1 cellular context compared by ENCODE assay signal in the genomic region with DNA sequence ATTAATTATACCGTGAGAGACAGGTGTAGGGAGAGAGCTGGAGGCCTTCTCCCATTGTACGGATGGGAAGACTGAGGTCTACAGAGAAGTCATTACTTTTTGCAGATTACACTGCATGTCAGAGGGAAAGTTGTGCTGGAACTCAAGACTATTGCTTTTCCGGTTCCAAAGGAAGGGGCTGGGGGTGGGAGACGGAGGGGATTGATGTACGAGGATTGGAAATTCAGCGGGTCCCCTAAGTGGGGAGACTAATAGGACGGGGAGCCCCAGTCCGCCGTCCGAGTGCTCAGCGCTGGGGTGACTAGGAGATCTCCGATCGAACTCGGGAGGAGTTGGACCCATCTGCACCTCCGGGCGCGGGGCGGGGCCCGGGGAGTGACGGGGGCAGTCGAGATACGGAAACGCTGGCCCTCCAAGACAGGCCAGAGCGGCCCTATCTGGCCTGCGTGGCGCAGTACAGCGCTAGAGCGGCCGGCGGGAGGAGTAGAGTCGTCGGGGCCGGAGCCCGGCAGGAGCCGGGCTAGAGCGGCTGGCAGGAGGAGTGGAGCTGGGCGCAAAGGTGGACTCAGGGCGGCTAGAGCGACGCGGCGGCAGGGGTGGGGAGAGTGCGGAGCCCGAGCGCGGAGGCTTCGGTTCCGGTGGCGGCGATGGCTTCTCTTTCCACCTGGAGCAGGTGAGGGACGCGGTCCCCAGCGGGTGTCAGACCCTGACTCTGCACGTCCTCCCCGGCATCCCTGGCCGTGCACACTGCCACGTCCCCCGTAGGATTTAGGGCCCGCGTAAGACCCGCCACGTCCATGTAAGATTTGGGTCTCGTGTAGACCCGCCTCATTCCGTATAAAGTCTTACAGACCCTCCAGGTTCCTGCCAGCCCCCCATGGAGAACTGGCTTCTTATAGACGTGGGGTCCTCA.
TF ChIP-seq lines count a peak whose summit lies in the region.

No MANE protein-coding gene starts in this region.

TF ChIP-seq in K562, 482 proteins besides CTCF, POLR2A, EP300 and RAD21 (continued from another document and continues in another):
- TF ChIP-seq SOX6 (IDR thresholded peaks at IDR 0.05) (peak; percentile 72), PHTF2 (CRISPR knock-in tag; IDR thresholded peaks at IDR 0.05) (no peak), HDAC2 (IDR thresholded peaks at IDR 0.05) (peak; percentile 99), BCOR (IDR thresholded peaks at IDR 0.05) (peak; percentile 100), SP1 (CRISPR knock-in tag; IDR thresholded peaks at IDR 0.05) (peak; percentile 74), XRCC5 (IDR thresholded peaks at IDR 0.05; ENCODE audit: low read depth, low read length) (peak; percentile 81; the same call in 1 of the 2 replicates), DNMT1 (IDR thresholded peaks at IDR 0.05) (0 out of 2 replicates have a peak, but pooled peaks have one; percentile 27), ZNF445 (CRISPR knock-in tag; IDR thresholded peaks at IDR 0.05; ENCODE audit: low read depth) (no peak), MAZ (CRISPR knock-in tag; conservative IDR thresholded peaks at IDR 0.05 in 1 of 2, IDR thresholded peaks at IDR 0.05 in 1 of 2) (peak; percentile 100), YY1 (IDR thresholded peaks at IDR 0.05; ENCODE audit: borderline replicate concordance in 1 of 3, control insufficient read depth in 1 of 3, extremely low read depth in 1 of 3, insufficient read depth in 3 of 3, insufficient read length in 1 of 3, insufficient replicate concordance in 2 of 3, low read depth in 1 of 3, low read length in 2 of 3) (peak in 2 of 3 experiments; percentile 57 to 67), MTA3 (IDR thresholded peaks at IDR 0.05; ENCODE audit: borderline replicate concordance) (peak; percentile 69; the same call in 1 of the 2 replicates), ZNF436 (CRISPR knock-in tag; IDR thresholded peaks at IDR 0.05) (no peak), DDX20 (tag; IDR thresholded peaks at IDR 0.05; ENCODE audit: low read depth) (no peak), ZNF717 (CRISPR knock-in tag; IDR thresholded peaks at IDR 0.05) (0 out of 2 replicates have a peak, but pooled peaks have one; percentile 39), NUFIP1 (IDR thresholded peaks at IDR 0.05; ENCODE audit: partially characterized antibody) (peak; percentile 86), CBFB (CRISPR knock-in tag; IDR thresholded peaks at IDR 0.05) (no peak), TBL1XR1 (IDR thresholded peaks at IDR 0.05; ENCODE audit: low read length in 2 of 2) (peak in 1 of 2 experiments; percentile 55; a peak in 2 of 4 replicates), HDGF (IDR thresholded peaks at IDR 0.05) (peak; percentile 87; the same call in 1 of the 2 replicates), CC2D1A (IDR thresholded peaks at IDR 0.05) (no peak), CSDE1 (IDR thresholded peaks at IDR 0.05) (0 out of 4 replicates have a peak, but pooled peaks of 1 of the 2 experiments have one; percentile 60), ZSCAN32 (CRISPR knock-in tag; IDR thresholded peaks at IDR 0.05) (no peak), BRD9 (IDR thresholded peaks at IDR 0.05; ENCODE audit: low read depth, partially characterized antibody) (peak; percentile 72), FOXM1 (IDR thresholded peaks at IDR 0.05; ENCODE audit: low read depth) (no peak), FOXM1 (CRISPR knock-in tag; IDR thresholded peaks at IDR 0.05; ENCODE audit: low read depth) (no peak), TEAD2 (tag; IDR thresholded peaks at IDR 0.05) (no peak), STAG1 (CRISPR knock-in tag; IDR thresholded peaks at IDR 0.05; ENCODE audit: borderline replicate concordance) (no peak), RBFOX2 (IDR thresholded peaks at IDR 0.05; ENCODE audit: low read depth, low read length) (peak; percentile 82), CBX3 (IDR thresholded peaks at IDR 0.05; ENCODE audit: borderline replicate concordance in 1 of 2, low read length in 2 of 2) (peak in 1 of 2 experiments; percentile 84; a peak in 2 of 3 replicates), ZNF263 (CRISPR knock-in tag; IDR thresholded peaks at IDR 0.05; ENCODE audit: borderline replicate concordance) (no peak), NR3C1 (CRISPR knock-in tag; IDR thresholded peaks at IDR 0.05) (no peak), ELF4 (CRISPR knock-in tag; IDR thresholded peaks at IDR 0.05) (0 out of 2 replicates have a peak, but pooled peaks have one; percentile 46)
- TF ChIP-seq, protein P1, sequence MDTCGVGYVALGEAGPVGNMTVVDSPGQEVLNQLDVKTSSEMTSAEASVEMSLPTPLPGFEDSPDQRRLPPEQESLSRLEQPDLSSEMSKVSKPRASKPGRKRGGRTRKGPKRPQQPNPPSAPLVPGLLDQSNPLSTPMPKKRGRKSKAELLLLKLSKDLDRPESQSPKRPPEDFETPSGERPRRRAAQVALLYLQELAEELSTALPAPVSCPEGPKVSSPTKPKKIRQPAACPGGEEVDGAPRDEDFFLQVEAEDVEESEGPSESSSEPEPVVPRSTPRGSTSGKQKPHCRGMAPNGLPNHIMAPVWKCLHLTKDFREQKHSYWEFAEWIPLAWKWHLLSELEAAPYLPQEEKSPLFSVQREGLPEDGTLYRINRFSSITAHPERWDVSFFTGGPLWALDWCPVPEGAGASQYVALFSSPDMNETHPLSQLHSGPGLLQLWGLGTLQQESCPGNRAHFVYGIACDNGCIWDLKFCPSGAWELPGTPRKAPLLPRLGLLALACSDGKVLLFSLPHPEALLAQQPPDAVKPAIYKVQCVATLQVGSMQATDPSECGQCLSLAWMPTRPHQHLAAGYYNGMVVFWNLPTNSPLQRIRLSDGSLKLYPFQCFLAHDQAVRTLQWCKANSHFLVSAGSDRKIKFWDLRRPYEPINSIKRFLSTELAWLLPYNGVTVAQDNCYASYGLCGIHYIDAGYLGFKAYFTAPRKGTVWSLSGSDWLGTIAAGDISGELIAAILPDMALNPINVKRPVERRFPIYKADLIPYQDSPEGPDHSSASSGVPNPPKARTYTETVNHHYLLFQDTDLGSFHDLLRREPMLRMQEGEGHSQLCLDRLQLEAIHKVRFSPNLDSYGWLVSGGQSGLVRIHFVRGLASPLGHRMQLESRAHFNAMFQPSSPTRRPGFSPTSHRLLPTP (IDR thresholded peaks at IDR 0.05; ENCODE audit: borderline replicate concordance, extremely low read depth, insufficient read length): no peak
- TF ChIP-seq, protein P2, sequence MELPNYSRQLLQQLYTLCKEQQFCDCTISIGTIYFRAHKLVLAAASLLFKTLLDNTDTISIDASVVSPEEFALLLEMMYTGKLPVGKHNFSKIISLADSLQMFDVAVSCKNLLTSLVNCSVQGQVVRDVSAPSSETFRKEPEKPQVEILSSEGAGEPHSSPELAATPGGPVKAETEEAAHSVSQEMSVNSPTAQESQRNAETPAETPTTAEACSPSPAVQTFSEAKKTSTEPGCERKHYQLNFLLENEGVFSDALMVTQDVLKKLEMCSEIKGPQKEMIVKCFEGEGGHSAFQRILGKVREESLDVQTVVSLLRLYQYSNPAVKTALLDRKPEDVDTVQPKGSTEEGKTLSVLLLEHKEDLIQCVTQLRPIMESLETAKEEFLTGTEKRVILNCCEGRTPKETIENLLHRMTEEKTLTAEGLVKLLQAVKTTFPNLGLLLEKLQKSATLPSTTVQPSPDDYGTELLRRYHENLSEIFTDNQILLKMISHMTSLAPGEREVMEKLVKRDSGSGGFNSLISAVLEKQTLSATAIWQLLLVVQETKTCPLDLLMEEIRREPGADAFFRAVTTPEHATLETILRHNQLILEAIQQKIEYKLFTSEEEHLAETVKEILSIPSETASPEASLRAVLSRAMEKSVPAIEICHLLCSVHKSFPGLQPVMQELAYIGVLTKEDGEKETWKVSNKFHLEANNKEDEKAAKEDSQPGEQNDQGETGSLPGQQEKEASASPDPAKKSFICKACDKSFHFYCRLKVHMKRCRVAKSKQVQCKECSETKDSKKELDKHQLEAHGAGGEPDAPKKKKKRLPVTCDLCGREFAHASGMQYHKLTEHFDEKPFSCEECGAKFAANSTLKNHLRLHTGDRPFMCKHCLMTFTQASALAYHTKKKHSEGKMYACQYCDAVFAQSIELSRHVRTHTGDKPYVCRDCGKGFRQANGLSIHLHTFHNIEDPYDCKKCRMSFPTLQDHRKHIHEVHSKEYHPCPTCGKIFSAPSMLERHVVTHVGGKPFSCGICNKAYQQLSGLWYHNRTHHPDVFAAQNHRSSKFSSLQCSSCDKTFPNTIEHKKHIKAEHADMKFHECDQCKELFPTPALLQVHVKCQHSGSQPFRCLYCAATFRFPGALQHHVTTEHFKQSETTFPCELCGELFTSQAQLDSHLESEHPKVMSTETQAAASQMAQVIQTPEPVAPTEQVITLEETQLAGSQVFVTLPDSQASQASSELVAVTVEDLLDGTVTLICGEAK (IDR thresholded peaks at IDR 0.05): peak; percentile 74
- TF ChIP-seq, protein P2 (CRISPR knock-in tag; IDR thresholded peaks at IDR 0.05): no peak
- TF ChIP-seq, protein P3, sequence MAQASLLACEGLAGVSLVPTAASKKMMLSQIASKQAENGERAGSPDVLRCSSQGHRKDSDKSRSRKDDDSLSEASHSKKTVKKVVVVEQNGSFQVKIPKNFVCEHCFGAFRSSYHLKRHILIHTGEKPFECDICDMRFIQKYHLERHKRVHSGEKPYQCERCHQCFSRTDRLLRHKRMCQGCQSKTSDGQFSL (CRISPR knock-in tag; IDR thresholded peaks at IDR 0.05): no peak
- TF ChIP-seq, protein P3 (tag; IDR thresholded peaks at IDR 0.05): no peak
- TF ChIP-seq, protein P4, sequence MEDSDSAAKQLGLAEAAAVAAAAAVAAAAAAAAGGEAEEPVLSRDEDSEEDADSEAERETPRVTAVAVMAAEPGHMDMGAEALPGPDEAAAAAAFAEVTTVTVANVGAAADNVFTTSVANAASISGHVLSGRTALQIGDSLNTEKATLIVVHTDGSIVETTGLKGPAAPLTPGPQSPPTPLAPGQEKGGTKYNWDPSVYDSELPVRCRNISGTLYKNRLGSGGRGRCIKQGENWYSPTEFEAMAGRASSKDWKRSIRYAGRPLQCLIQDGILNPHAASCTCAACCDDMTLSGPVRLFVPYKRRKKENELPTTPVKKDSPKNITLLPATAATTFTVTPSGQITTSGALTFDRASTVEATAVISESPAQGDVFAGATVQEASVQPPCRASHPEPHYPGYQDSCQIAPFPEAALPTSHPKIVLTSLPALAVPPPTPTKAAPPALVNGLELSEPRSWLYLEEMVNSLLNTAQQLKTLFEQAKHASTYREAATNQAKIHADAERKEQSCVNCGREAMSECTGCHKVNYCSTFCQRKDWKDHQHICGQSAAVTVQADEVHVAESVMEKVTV (CRISPR knock-in tag; IDR thresholded peaks at IDR 0.05): peak; percentile 14; the same call in 1 of the 2 replicates
- TF ChIP-seq, protein P5, sequence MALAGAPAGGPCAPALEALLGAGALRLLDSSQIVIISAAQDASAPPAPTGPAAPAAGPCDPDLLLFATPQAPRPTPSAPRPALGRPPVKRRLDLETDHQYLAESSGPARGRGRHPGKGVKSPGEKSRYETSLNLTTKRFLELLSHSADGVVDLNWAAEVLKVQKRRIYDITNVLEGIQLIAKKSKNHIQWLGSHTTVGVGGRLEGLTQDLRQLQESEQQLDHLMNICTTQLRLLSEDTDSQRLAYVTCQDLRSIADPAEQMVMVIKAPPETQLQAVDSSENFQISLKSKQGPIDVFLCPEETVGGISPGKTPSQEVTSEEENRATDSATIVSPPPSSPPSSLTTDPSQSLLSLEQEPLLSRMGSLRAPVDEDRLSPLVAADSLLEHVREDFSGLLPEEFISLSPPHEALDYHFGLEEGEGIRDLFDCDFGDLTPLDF (CRISPR knock-in tag; IDR thresholded peaks at IDR 0.05): peak; percentile 12; the same call in 1 of the 2 replicates
- TF ChIP-seq, protein P6, sequence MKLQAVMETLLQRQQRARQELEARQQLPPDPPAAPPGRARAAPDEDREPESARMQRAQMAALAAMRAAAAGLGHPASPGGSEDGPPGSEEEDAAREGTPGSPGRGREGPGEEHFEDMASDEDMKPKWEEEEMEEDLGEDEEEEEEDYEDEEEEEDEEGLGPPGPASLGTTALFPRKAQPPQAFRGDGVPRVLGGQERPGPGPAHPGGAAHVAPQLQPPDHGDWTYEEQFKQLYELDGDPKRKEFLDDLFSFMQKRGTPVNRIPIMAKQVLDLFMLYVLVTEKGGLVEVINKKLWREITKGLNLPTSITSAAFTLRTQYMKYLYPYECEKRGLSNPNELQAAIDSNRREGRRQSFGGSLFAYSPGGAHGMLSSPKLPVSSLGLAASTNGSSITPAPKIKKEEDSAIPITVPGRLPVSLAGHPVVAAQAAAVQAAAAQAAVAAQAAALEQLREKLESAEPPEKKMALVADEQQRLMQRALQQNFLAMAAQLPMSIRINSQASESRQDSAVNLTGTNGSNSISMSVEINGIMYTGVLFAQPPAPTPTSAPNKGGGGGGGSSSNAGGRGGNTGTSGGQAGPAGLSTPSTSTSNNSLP (IDR thresholded peaks at IDR 0.05; ENCODE audit: borderline replicate concordance, low read depth, low read length): peak; percentile 83; the same call in 1 of the 2 replicates
